In genomic region chr5:136907371-136907770, GRCh38 we compare ENCODE assay signal across 15 cellular contexts.
"Had no signal": no experiment of that assay in that cellular context is flagged by ENCODE, and none has a peak within 500 bp of the region (broad histone marks: within the 10 kb centered on the region; RNA-seq: fewer than 3 reads in every experiment).

No MANE protein-coding gene starts in this region.

- H3K36me3 Mint-ChIP-seq: neural progenitor cell had no signal

- DNase-seq: cerebellar nuclear complex; effector memory CD8-positive, alpha-beta T cell; esophagus squamous epithelium; foreskin fibroblast; midbrain; nucleus accumbens; ovary; sigmoid colon; stimulated activated CD4-positive, alpha-beta T cell treated with anti-CD3 and anti-CD28 coated beads, Interleukin-12 subunit alpha, Interleukin-12 subunit beta, amount 100 ng/mL, for 4 hours; stimulated activated naive CD4-positive, alpha-beta T cell; trophoblast cell had no signal

- ATAC-seq: effector memory CD8-positive, alpha-beta T cell; left lobe of liver; natural killer cell treated with Interleukin-12 subunit alpha and Interleukin-12 subunit beta and Interleukin-15 and Interleukin-18, amount 100 ng/mL, for 72 hours had no signal

- H3K27ac Mint-ChIP-seq: dendritic cell treated with granulocyte-macrophage colony-stimulating factor and Interleukin-4, amounts not matched to agents 40 ng/mL and 50 ng/mL, for 4 days; effector memory CD8-positive, alpha-beta T cell; natural killer cell treated with Interleukin-12 subunit alpha and Interleukin-12 subunit beta and Interleukin-15 and Interleukin-18, amount 100 ng/mL, for 72 hours; neural progenitor cell had no signal

- H3K9me3 Mint-ChIP-seq: neural progenitor cell had no signal

- H3K4me3 Mint-ChIP-seq: dendritic cell treated with granulocyte-macrophage colony-stimulating factor and Interleukin-4, amounts not matched to agents 40 ng/mL and 50 ng/mL, for 4 days; effector memory CD8-positive, alpha-beta T cell; natural killer cell treated with Interleukin-12 subunit alpha and Interleukin-12 subunit beta and Interleukin-15 and Interleukin-18, amount 100 ng/mL, for 72 hours; neural progenitor cell had no signal

- H3K27me3 Mint-ChIP-seq: dendritic cell treated with granulocyte-macrophage colony-stimulating factor and Interleukin-4, amounts not matched to agents 40 ng/mL and 50 ng/mL, for 4 days; effector memory CD8-positive, alpha-beta T cell; natural killer cell treated with Interleukin-12 subunit alpha and Interleukin-12 subunit beta and Interleukin-15 and Interleukin-18, amount 100 ng/mL, for 72 hours had no signal
